ENCODE assay signal across 21 cellular contexts in genomic region chr11:114606003-114606801, GRCh38. TPM values are rescaled to one million over a fixed set of nuclear protein-coding genes. Genes with fewer than 3 reads are reported as not detected.
DNase-seq lines count a peak whose midpoint lies in the region; ATAC-seq, FAIRE-seq and TF ChIP-seq lines count a peak whose summit lies in the region.
"Had no signal": no experiment of that assay in that cellular context is flagged by ENCODE, and none has a peak within 500 bp of the region (broad histone marks: within the 10 kb centered on the region; RNA-seq: fewer than 3 reads in every experiment).

No MANE protein-coding gene starts in this region.

- TF ChIP-seq CTCF in cardiac fibroblast (IDR thresholded peaks at IDR 0.05; ENCODE audit: low read depth, low read length) (no peak), HepG2 (CRISPR knock-in tag; IDR thresholded peaks at IDR 0.05) (no peak)

- DNase-seq in EH (ENCODE audit: low read depth) (peak; percentile 17), HTR-8/SVneo (ENCODE audit: insufficient read length, low spot score) (no peak), cardiac fibroblast (ENCODE audit: low read depth in 2 of 2) (peak; percentile 4 to 40), HepG2 (ENCODE audit: low spot score) (no peak), caudate nucleus (lab: John Stamatoyannopoulos, UW) (no peak), NCI-H1092 (lab: John Stamatoyannopoulos, UW) (no peak), dermis blood vessel endothelial cell (no peak)
- DNase-seq: ACHN; activated CD4-positive, alpha-beta T cell treated with anti-CD3 and anti-CD28 coated beads for 48 hours; activated naive CD8-positive, alpha-beta T cell treated with anti-CD3 and anti-CD28 coated beads for 36 hours; CD4-positive, CD25-positive, alpha-beta regulatory T cell; DMS153; H9; left ventricle myocardium superior; NCI-H2081 treated with DMSO at 0.1 percent for 48 hours; SHP77; stimulated activated CD4-positive, alpha-beta T cell treated with anti-CD3 and anti-CD28 coated beads, Interleukin-12 subunit alpha, Interleukin-12 subunit beta, amount 100 ng/mL, for 4 hours had no signal

- CTCF ChIA-PET in HepG2 (lab: Yijun Ruan, JAX; ENCODE audit: low intra/inter-chr PET ratio, low total read pairs): no interaction called here

- no peaks in the 10 kb centered on the region for H4K20me1 ChIP-seq in HepG2 (ENCODE audit: insufficient read depth, low read length)

- no peak overlapping the region for H2AFZ ChIP-seq in HepG2 (ENCODE audit: low read length)

- no peak for ATAC-seq in HepG2
- ATAC-seq in HG02798 (IDR thresholded peaks at IDR 0.05; ENCODE audit: poor library complexity, unreplicated experiment): no peak
- ATAC-seq: activated T-helper 17 cell treated with anti-CD3 and anti-CD28 coated beads, Interleukin-2, amount 50 U/mL, for 72 hours; left ventricle myocardium superior had no signal

- TF ChIP-seq RAD21 in HepG2 (CRISPR knock-in tag; IDR thresholded peaks at IDR 0.05): no peak

- no peaks in the 10 kb centered on the region for H3K36me3 ChIP-seq in HepG2 (replicated peaks in 1 of 2; ENCODE audit: control insufficient read depth in 1 of 2, insufficient read depth in 2 of 2, low read length in 2 of 2)

- H3K4me3 ChIP-seq in cardiac fibroblast (replicated peaks in 1 of 2; ENCODE audit: low read depth in 2 of 2, low read length in 2 of 2) (no peak overlapping the region), HepG2 (replicated peaks in 1 of 3; ENCODE audit: insufficient read depth in 1 of 3, low read depth in 2 of 3, low read length in 3 of 3) (no peak overlapping the region)

- TF ChIP-seq POLR2A in HepG2 (IDR thresholded peaks at IDR 0.05; ENCODE audit: insufficient read depth in 1 of 2, low read depth in 2 of 2, low read length in 2 of 2): no peak

- H3K27me3 ChIP-seq in HepG2 (ENCODE audit: control insufficient read depth in 1 of 2, insufficient read depth in 2 of 2, low read length in 2 of 2): no peaks in the 10 kb centered on the region

- H3K9me3 ChIP-seq in HepG2 (ENCODE audit: low read length): peaks cover 74% of the 10 kb centered on the region

- intact Hi-C loops in HepG2 (cut with micrococcal nuclease; ENCODE audit: unreplicated experiment): no loop called here

- WGBS in HepG2 (ENCODE audit: low lambda C conversion rate): 9% methylated on average over 9 of the region's 9 CpGs

- H3K79me2 ChIP-seq in HepG2 (ENCODE audit: insufficient read depth, low read length): no peaks in the 10 kb centered on the region

- H3K9ac ChIP-seq in HepG2 (ENCODE audit: insufficient read depth, low read depth, low read length): no peak overlapping the region

- H3K4me2 ChIP-seq in HepG2 (ENCODE audit: low read depth, low read length): no peak overlapping the region

- POLR2A ChIA-PET in HepG2 (lab: Yijun Ruan, JAX): no interaction called here

- FAIRE-seq in HTR-8/SVneo (lab: Jason Lieb, UNC) (peak; percentile 86), HepG2 (lab: Jason Lieb, UNC) (no peak)

- TF ChIP-seq EP300 in HepG2 (IDR thresholded peaks at IDR 0.05; ENCODE audit: low read depth in 2 of 2, low read length in 2 of 2) (no peak), HepG2 (CRISPR knock-in tag; IDR thresholded peaks at IDR 0.05; ENCODE audit: borderline replicate concordance) (no peak)

- no peaks in the 10 kb centered on the region for H3K4me1 ChIP-seq in HepG2 (ENCODE audit: insufficient read depth, low read length)

- H3K27ac ChIP-seq in HepG2 (ENCODE audit: extremely low read length, insufficient read depth, low read length) (no peak overlapping the region), caudate nucleus (ENCODE audit: low read depth, low read length) (no peak overlapping the region)

- no TSS peak for BruUV-seq in HepG2 (replicated peaks; lab: Mats Ljungman, UMichigan)

- in situ Hi-C loops in HepG2 (cut with HindIII; ENCODE audit: extremely low pct_ligation_motif_present, low pct_unique_long_range_greater_than_20kb): no loop called here

TF ChIP-seq in HepG2, 621 proteins besides CTCF, POLR2A, EP300 and RAD21:
- TF ChIP-seq MNT (IDR thresholded peaks at IDR 0.05): peak; percentile 21; the same call in 1 of the 2 replicates
- TF ChIP-seq ZSCAN12 (CRISPR knock-in tag; IDR thresholded peaks at IDR 0.05): no peak
- no peak for TF ChIP-seq ZSCAN21 (CRISPR knock-in tag; IDR thresholded peaks at IDR 0.05; ENCODE audit: borderline replicate concordance)
TF ChIP-seq in HepG2: peak in this region for 1.

RNA-seq across cellular contexts. Expression of gene NXPE4, which starts 10.6 kb away (rescaled TPM):
- total RNA-seq in HepG2 (2016; rRNA removed; fragmentation: Illumina TruSeq; extraction: Trizol) (not detected in 2 replicates), dermis blood vessel endothelial cell (not detected in 2 replicates)
- total RNA-seq in HepG2 (2016; cell fraction: cytosol; rRNA removed; fragmentation: Illumina TruSeq; extraction: Trizol; ENCODE audit: low read depth): not detected in 2 replicates
- total RNA-seq in HepG2 (2016; cell fraction: insoluble cytoplasmic fraction; rRNA removed; fragmentation: Illumina TruSeq; extraction: Trizol): not detected in 2 replicates
- not detected in 2 replicates for total RNA-seq in HepG2 (2016; cell fraction: membrane; rRNA removed; fragmentation: Illumina TruSeq; extraction: Trizol)
- total RNA-seq in HepG2 (2016; cell fraction: nucleus; rRNA removed; fragmentation: Illumina TruSeq; extraction: Trizol): not detected in 2 replicates
- not detected in 2 replicates for polyA plus RNA-seq in HepG2 (2011; rRNA removed)
- polyA plus RNA-seq in HepG2 (2011; cell fraction: cytosol; rRNA removed): not detected in 2 replicates
- not detected in 2 replicates for polyA plus RNA-seq in HepG2 (2011; cell fraction: nucleus; rRNA removed)
- not detected in 2 replicates for polyA plus RNA-seq in HepG2 (2012)
- polyA plus RNA-seq in HepG2 (2016; cell fraction: cytosol; fragmentation: Illumina TruSeq; extraction: Trizol; ENCODE audit: low read depth): not detected in 2 replicates
- polyA plus RNA-seq in HepG2 (2016; cell fraction: insoluble cytoplasmic fraction; fragmentation: Illumina TruSeq; extraction: Trizol; ENCODE audit: low read depth): not detected in 2 replicates
- polyA plus RNA-seq in HepG2 (2016; cell fraction: membrane; fragmentation: Illumina TruSeq; extraction: Trizol; ENCODE audit: low read depth): not detected in 2 replicates
- polyA plus RNA-seq in HepG2 (2016; cell fraction: nucleus; fragmentation: Illumina TruSeq; extraction: Trizol; ENCODE audit: insufficient read depth, low read depth): not detected in 2 replicates
- not detected in 2 replicates for polyA minus RNA-seq in HepG2 (2011; rRNA and poly(A)+ RNA removed; ENCODE audit: low replicate concordance)
- polyA minus RNA-seq in HepG2 (2011; cell fraction: cytosol; rRNA and poly(A)+ RNA removed): not detected in 2 replicates
- polyA minus RNA-seq in HepG2 (2011; cell fraction: nucleus; rRNA and poly(A)+ RNA removed): not detected in 2 replicates
- total RNA-seq: activated naive CD8-positive, alpha-beta T cell treated with anti-CD3 and anti-CD28 coated beads for 36 hours; activated T-helper 17 cell treated with anti-CD3 and anti-CD28 coated beads, Interleukin-2, amount 50 U/mL, for 72 hours; CD4-positive, CD25-positive, alpha-beta regulatory T cell; glomerular endothelial cell; H9; left ventricle myocardium superior; NCI-H460 had no signal
- polyA plus RNA-seq: CD4-positive, CD25-positive, alpha-beta regulatory T cell had no signal

RNA-seq across cellular contexts. Expression of gene NXPE1, which starts 46.5 kb away (rescaled TPM):
- total RNA-seq in HepG2 (2016; rRNA removed; fragmentation: Illumina TruSeq; extraction: Trizol) (not detected in 2 replicates), dermis blood vessel endothelial cell (not detected in 2 replicates)
- total RNA-seq in HepG2 (2016; cell fraction: cytosol; rRNA removed; fragmentation: Illumina TruSeq; extraction: Trizol; ENCODE audit: low read depth): not detected in 2 replicates
- not detected in 2 replicates for total RNA-seq in HepG2 (2016; cell fraction: insoluble cytoplasmic fraction; rRNA removed; fragmentation: Illumina TruSeq; extraction: Trizol)
- total RNA-seq in HepG2 (2016; cell fraction: membrane; rRNA removed; fragmentation: Illumina TruSeq; extraction: Trizol): not detected in 2 replicates
- total RNA-seq in HepG2 (2016; cell fraction: nucleus; rRNA removed; fragmentation: Illumina TruSeq; extraction: Trizol): not detected in 2 replicates
- polyA plus RNA-seq in HepG2 (2011; rRNA removed): not detected in 2 replicates
- polyA plus RNA-seq in HepG2 (2011; cell fraction: cytosol; rRNA removed): not detected in 2 replicates
- not detected in 2 replicates for polyA plus RNA-seq in HepG2 (2011; cell fraction: nucleus; rRNA removed)
- polyA plus RNA-seq in HepG2 (2012): not detected in 2 replicates
- not detected in 2 replicates for polyA plus RNA-seq in HepG2 (2016; cell fraction: cytosol; fragmentation: Illumina TruSeq; extraction: Trizol; ENCODE audit: low read depth)
- polyA plus RNA-seq in HepG2 (2016; cell fraction: insoluble cytoplasmic fraction; fragmentation: Illumina TruSeq; extraction: Trizol; ENCODE audit: low read depth): not detected in 2 replicates
- not detected in 2 replicates for polyA plus RNA-seq in HepG2 (2016; cell fraction: membrane; fragmentation: Illumina TruSeq; extraction: Trizol; ENCODE audit: low read depth)
- not detected in 2 replicates for polyA plus RNA-seq in HepG2 (2016; cell fraction: nucleus; fragmentation: Illumina TruSeq; extraction: Trizol; ENCODE audit: insufficient read depth, low read depth)
- polyA minus RNA-seq in HepG2 (2011; rRNA and poly(A)+ RNA removed; ENCODE audit: low replicate concordance): not detected in 2 replicates
- polyA minus RNA-seq in HepG2 (2011; cell fraction: cytosol; rRNA and poly(A)+ RNA removed): not detected in 2 replicates
- polyA minus RNA-seq in HepG2 (2011; cell fraction: nucleus; rRNA and poly(A)+ RNA removed): not detected in 2 replicates
- total RNA-seq: activated naive CD8-positive, alpha-beta T cell treated with anti-CD3 and anti-CD28 coated beads for 36 hours; activated T-helper 17 cell treated with anti-CD3 and anti-CD28 coated beads, Interleukin-2, amount 50 U/mL, for 72 hours; CD4-positive, CD25-positive, alpha-beta regulatory T cell; glomerular endothelial cell; H9; left ventricle myocardium superior; NCI-H460 had no signal
- polyA plus RNA-seq: CD4-positive, CD25-positive, alpha-beta regulatory T cell had no signal

Comparison
In these comparisons a context has a peak if more than half of its experiments do, and no peak if none do; other contexts are left out.
1. DNase-seq: peak in EH (single experiment) and cardiac fibroblast (2 of 2); none in HTR-8/SVneo (single experiment), HepG2 (single experiment), caudate nucleus (0 of 61), NCI-H1092 (single experiment) and dermis blood vessel endothelial cell (single experiment).